ENCODE assay signal across 8 cellular contexts in genomic region chr1:6614953-6615785, GRCh38. TPM values are rescaled to one million over a fixed set of nuclear protein-coding genes. Genes with fewer than 3 reads are reported as not detected.
DNase-seq lines count a peak whose midpoint lies in the region; ATAC-seq and TF ChIP-seq lines count a peak whose summit lies in the region.

No MANE protein-coding gene starts in this region.

- H3K4me3 ChIP-seq in kidney epithelial cell (ENCODE audit: low read depth, low read length), result peak overlapping the region; percentile 85
- H3K4me3 ChIP-seq in testis, result peak overlapping the region; percentile 95 to 98

- H3K36me3 ChIP-seq in kidney epithelial cell (ENCODE audit: control insufficient read depth, insufficient read depth, low read length) (no peaks in the 10 kb centered on the region), testis (ENCODE audit: low read depth, missing control alignments) (no peaks in the 10 kb centered on the region)

- peaks cover 28% of the 10 kb centered on the region for H3K4me1 ChIP-seq in testis

- H3K36me3 Mint-ChIP-seq in activated naive CD8-positive, alpha-beta T cell treated with anti-CD3 and anti-CD28 coated beads, Interleukin-2, amount 50 U/mL, for 24 hours (ENCODE audit: low read depth), result peaks cover 10% of the 10 kb centered on the region

- H3K27ac Mint-ChIP-seq in activated naive CD8-positive, alpha-beta T cell treated with anti-CD3 and anti-CD28 coated beads, Interleukin-2, amount 50 U/mL, for 24 hours, result peak overlapping the region; percentile 46

- WGBS in testis, 2 donors, result 0 to 1% methylated on average over 17 to 62 of the region's 78 CpGs

- intact Hi-C loops in testis (cut with DNase I; ENCODE audit: low total_unique reads), result no loop called here

- no peaks in the 10 kb centered on the region for H3K9me3 ChIP-seq in testis

- H3K4me3 Mint-ChIP-seq in activated naive CD8-positive, alpha-beta T cell treated with anti-CD3 and anti-CD28 coated beads, Interleukin-2, amount 50 U/mL, for 24 hours, result peak overlapping the region; percentile 78

- H3K27me3 ChIP-seq in kidney epithelial cell (ENCODE audit: control insufficient read depth, insufficient read depth, low read length) (no peaks in the 10 kb centered on the region), testis (no peaks in the 10 kb centered on the region)

- H3K4me1 Mint-ChIP-seq in activated naive CD8-positive, alpha-beta T cell treated with anti-CD3 and anti-CD28 coated beads, Interleukin-2, amount 50 U/mL, for 24 hours, result peaks cover 17% of the 10 kb centered on the region

- peak overlapping the region; percentile 94 to 97 for H3K27ac ChIP-seq in testis

- TF ChIP-seq POLR2A in testis (IDR thresholded peaks at IDR 0.05), result no peak
- no peak for TF ChIP-seq POLR2A in GM18505 (IDR thresholded peaks at IDR 0.05; ENCODE audit: borderline replicate concordance, extremely low read depth, insufficient read depth, insufficient read length)

- in situ Hi-C loops in ACHN (cut with HindIII; ENCODE audit: low pct_ligation_motif_present, low pct_unique_long_range_greater_than_20kb, low sequenced_read_pairs), result no loop called here

- ATAC-seq in activated naive CD8-positive, alpha-beta T cell treated with anti-CD3 and anti-CD28 coated beads, Interleukin-2, amount 50 U/mL, for 24 hours, result no peak
- ATAC-seq in GM18505 (IDR thresholded peaks at IDR 0.05; ENCODE audit: unreplicated experiment), result no peak

- no peaks in the 10 kb centered on the region for H3K9me3 Mint-ChIP-seq in activated naive CD8-positive, alpha-beta T cell treated with anti-CD3 and anti-CD28 coated beads, Interleukin-2, amount 50 U/mL, for 24 hours

- peak; percentile 40 for DNase-seq in activated CD8-positive, alpha-beta memory T cell treated with anti-CD3 and anti-CD28 coated beads, Interleukin-2, amount 50 U/mL, for 4 hours
- no peak for DNase-seq in activated CD8-positive, alpha-beta memory T cell treated with anti-CD3 and anti-CD28 coated beads, Interleukin-2, amount 50 U/mL, for 48 hours
- DNase-seq in activated naive CD8-positive, alpha-beta T cell treated with anti-CD3 and anti-CD28 coated beads, Interleukin-2, amount 50 U/mL, for 24 hours, result no peak
- no peak for DNase-seq in kidney epithelial cell (ENCODE audit: low read depth)
- DNase-seq in testis, result no peak
- no peak for DNase-seq in NCI-H774 (lab: John Stamatoyannopoulos, UW)
- no peak for DNase-seq in ACHN

- no peaks in the 10 kb centered on the region for H3K27me3 Mint-ChIP-seq in activated naive CD8-positive, alpha-beta T cell treated with anti-CD3 and anti-CD28 coated beads, Interleukin-2, amount 50 U/mL, for 24 hours

- TF ChIP-seq CTCF in kidney epithelial cell (IDR thresholded peaks at IDR 0.05; ENCODE audit: insufficient read depth, low read length, poor library complexity, severe bottlenecking) (no peak), testis (IDR thresholded peaks at IDR 0.05) (no peak)

RNA-seq across cellular contexts. Expression of gene PHF13, which starts 1.6 kb away (rescaled TPM):
- 8.0 and 8.8 TPM in 2 replicates for total RNA-seq in kidney epithelial cell
- 10 to 100 TPM; 88.1 to 94.3 TPM for total RNA-seq in testis
- polyA plus RNA-seq in testis (ENCODE audit: insufficient read depth, low read depth, low replicate concordance), result 70.8 TPM

RNA-seq across cellular contexts. Expression of gene THAP3, which starts 9.5 kb away (rescaled TPM):
- 19.0 and 29.4 TPM in 2 replicates for total RNA-seq in kidney epithelial cell
- total RNA-seq in testis, result 10 to 100 TPM; 38.6 to 41.9 TPM
- 28.7 TPM for polyA plus RNA-seq in testis (ENCODE audit: insufficient read depth, low read depth, low replicate concordance)

RNA-seq across cellular contexts. Expression of gene KLHL21, which starts 12.5 kb away (rescaled TPM):
- total RNA-seq in kidney epithelial cell, result 69.5 and 77.4 TPM in 2 replicates
- 10 to 100 TPM; 71.7 to 84.6 TPM for total RNA-seq in testis
- polyA plus RNA-seq in testis (ENCODE audit: insufficient read depth, low read depth, low replicate concordance), result 31.1 TPM

RNA-seq across cellular contexts. Expression of gene ZBTB48, which starts 35.4 kb away (rescaled TPM):
- total RNA-seq in kidney epithelial cell (14.2 and 18.9 TPM in 2 replicates), testis (10 to 100 TPM; 58.9 to 70.7 TPM)
- 80.7 TPM for polyA plus RNA-seq in testis (ENCODE audit: insufficient read depth, low read depth, low replicate concordance)
